Comparison of ENCODE assay signal across 8 cellular contexts in genomic region chr16:56608043-56608875, GRCh38. TPM values are rescaled to one million over a fixed set of nuclear protein-coding genes. Genes with fewer than 3 reads are reported as not detected.
DNase-seq lines count a peak whose midpoint lies in the region; ATAC-seq and TF ChIP-seq lines count a peak whose summit lies in the region.

MT2A (plus strand) TSS chr16:56608584; CDS start chr16:56608656, 72 bp downstream.

- no peaks in the 10 kb centered on the region for H3K27me3 ChIP-seq in WERI-Rb-1 (ENCODE audit: insufficient read depth, low read depth, severe bottlenecking)
- no peaks in the 10 kb centered on the region for H3K27me3 ChIP-seq in breast epithelium
- no peaks in the 10 kb centered on the region for H3K27me3 ChIP-seq in smooth muscle cell (ENCODE audit: low read depth)

- peak; percentile 85 for ATAC-seq in GM18868 (IDR thresholded peaks at IDR 0.05; ENCODE audit: unreplicated experiment)
- ATAC-seq in HG03103 (IDR thresholded peaks at IDR 0.05; ENCODE audit: low read depth, unreplicated experiment): peak; percentile 74

- H3K27ac ChIP-seq in WERI-Rb-1: peak within 1 kb of the TSS; percentile 34
- peak within 1 kb of the TSS; percentile 96 to 99 for H3K27ac ChIP-seq in breast epithelium
- peak within 1 kb of the TSS; percentile 93 for H3K27ac ChIP-seq in smooth muscle cell (ENCODE audit: low read depth)

- peak within 1 kb of the TSS; percentile 88 for H3K4me2 ChIP-seq in smooth muscle cell

- DNase-seq in ACHN (peak; percentile 99), NCI-H2171 (lab: John Stamatoyannopoulos, UW) (peak; percentile 94), WERI-Rb-1 (peak; percentile 93), breast epithelium (ENCODE audit: low spot score in 2 of 2) (peak; percentile 94 to 95), iPS-NIHi11 (ENCODE audit: low spot score) (peak; percentile 95), smooth muscle cell (lab: John Stamatoyannopoulos, UW; ENCODE audit: unreplicated experiment) (peak; percentile 68)

- no peak for TF ChIP-seq CTCF in WERI-Rb-1 (IDR thresholded peaks at IDR 0.05; ENCODE audit: low read depth, low read length)
- no peak for TF ChIP-seq CTCF in breast epithelium (IDR thresholded peaks at IDR 0.05)
- no peak for TF ChIP-seq CTCF in smooth muscle cell (IDR thresholded peaks at IDR 0.05; ENCODE audit: borderline replicate concordance, insufficient read depth, poor library complexity, severe bottlenecking)

- intact Hi-C loops in breast epithelium (cut with DNase I; ENCODE audit: low total_unique reads): no loop called here

- peak; percentile 61 for TF ChIP-seq POLR2A in breast epithelium (IDR thresholded peaks at IDR 0.05)

- WGBS in smooth muscle cell (ENCODE audit: low lambda C conversion rate): 7% methylated on average over 62 of the region's 62 CpGs

- H3K9ac ChIP-seq in smooth muscle cell (ENCODE audit: low read depth): peak within 1 kb of the TSS; percentile 58

- H3K4me3 ChIP-seq in WERI-Rb-1 (ENCODE audit: low read depth, low read length): peak within 1 kb of the TSS; percentile 73
- peak within 1 kb of the TSS; percentile 78 to 86 (median 83) for H3K4me3 ChIP-seq in breast epithelium
- H3K4me3 ChIP-seq in smooth muscle cell: peak within 1 kb of the TSS; percentile 57

- H2AFZ ChIP-seq in smooth muscle cell (ENCODE audit: low read depth): no peak within 1 kb of the TSS

- no peaks in the 10 kb centered on the region for H4K20me1 ChIP-seq in smooth muscle cell (ENCODE audit: low read depth)

- no peaks in the 10 kb centered on the region for H3K79me2 ChIP-seq in smooth muscle cell (ENCODE audit: low read depth)

- in situ Hi-C loops in ACHN (cut with HindIII; ENCODE audit: low pct_ligation_motif_present, low pct_unique_long_range_greater_than_20kb, low sequenced_read_pairs): no loop called here

- H3F3A ChIP-seq in smooth muscle cell (ENCODE audit: low read depth): peaks cover 23% of the 10 kb centered on the region

- H3K4me1 ChIP-seq in breast epithelium (peaks cover 18 to 19% of the 10 kb centered on the region in 2 donors), smooth muscle cell (ENCODE audit: low read depth) (peaks cover 18% of the 10 kb centered on the region)

- no peaks in the 10 kb centered on the region for H3K9me3 ChIP-seq in WERI-Rb-1 (ENCODE audit: severe bottlenecking)
- no peaks in the 10 kb centered on the region for H3K9me3 ChIP-seq in breast epithelium
- H3K9me3 ChIP-seq in smooth muscle cell (replicated peaks; ENCODE audit: low read depth): no peaks in the 10 kb centered on the region

- no peaks in the 10 kb centered on the region for H3K36me3 ChIP-seq in WERI-Rb-1
- H3K36me3 ChIP-seq in breast epithelium: no peaks in the 10 kb centered on the region
- H3K36me3 ChIP-seq in smooth muscle cell (ENCODE audit: low read depth): no peaks in the 10 kb centered on the region

RNA-seq across cellular contexts. Expression of gene MT2A, which starts in this region (rescaled TPM):
- total RNA-seq in breast epithelium (100 to 1,000 TPM; 352 to 543 (median 428) TPM), smooth muscle cell (12.6 and 14.8 TPM in 2 replicates)
- 171 and 225 TPM in 2 replicates for polyA plus RNA-seq in smooth muscle cell

Comparison
In these comparisons a context has a peak if more than half of its experiments do, and no peak if none do; other contexts are left out.
1. Peak in every context shown above with its lines: DNase-seq, ATAC-seq, H3K4me3 ChIP-seq and H3K27ac ChIP-seq.
2. RNA of gene MT2A (total RNA-seq): 352 to 543 TPM in breast epithelium; 12.6 to 14.8 TPM in smooth muscle cell; every median in the first group is over 10 times any median in the second.
3. H3K27ac ChIP-seq: peak in every context shown above with its lines; median percentile 98 in breast epithelium; 93 in smooth muscle cell; 34 in WERI-Rb-1.